29 cellular contexts compared by ENCODE assay signal in genomic region chr16:76970745-76971099, GRCh38.
"Had no signal": no experiment of that assay in that cellular context is flagged by ENCODE, and none has a peak within 500 bp of the region (broad histone marks: within the 10 kb centered on the region; RNA-seq: fewer than 3 reads in every experiment).

No MANE protein-coding gene starts in this region.

- ATAC-seq: activated CD8-positive, alpha-beta memory T cell treated with anti-CD3 and anti-CD28 coated beads, Interleukin-2, amount 10 ng/mL, durations not matched to agents 7 days and 5 days; activated naive CD8-positive, alpha-beta T cell treated with anti-CD3 and anti-CD28 coated beads, Interleukin-2, amount 50 U/mL, for 24 hours had no signal

- H3K36me3 ChIP-seq: WERI-Rb-1 had no signal

- FAIRE-seq: bronchial epithelial cell had no signal

- DNase-seq: activated CD4-positive, alpha-beta memory T cell treated with anti-CD3 and anti-CD28 coated beads, Interleukin-2, amount 10 ng/mL, durations not matched to agents 7 days and 5 days; activated CD4-positive, alpha-beta T cell treated with anti-CD3 and anti-CD28 coated beads for 1 hour; activated CD4-positive, alpha-beta T cell treated with anti-CD3 and anti-CD28 coated beads for 48 hours; activated CD4-positive, CD25-positive, alpha-beta regulatory T cell; activated CD8-positive, alpha-beta memory T cell treated with anti-CD3 and anti-CD28 coated beads for 24 hours; activated CD8-positive, alpha-beta memory T cell treated with anti-CD3 and anti-CD28 coated beads, Interleukin-2, amount 10 ng/mL, durations not matched to agents 7 days and 5 days; activated CD8-positive, alpha-beta memory T cell treated with anti-CD3 and anti-CD28 coated beads, Interleukin-2, amount 50 U/mL, for 48 hours; activated effector memory CD4-positive, alpha-beta T cell treated with Interleukin-2 at 50 U/mL for 16 hours; activated naive CD4-positive, alpha-beta T cell treated with anti-CD3 and anti-CD28 coated beads, Interleukin-2, amount 10 ng/mL, durations not matched to agents 7 days and 5 days; activated naive CD8-positive, alpha-beta T cell treated with anti-CD3 and anti-CD28 coated beads, Interleukin-2, amount 50 U/mL, for 24 hours; activated T-cell treated with anti-CD3 and anti-CD28 coated beads, Interleukin-2, amount 50 U/mL, for 48 hours; anterior cingulate cortex; caudate nucleus; Karpas-422; KBM-7; NCI-H1105; NCI-H1417 treated with DMSO at 0.1 percent for 48 hours; NCI-H187 treated with DMSO at 0.1 percent for 48 hours; NCI-H2171 treated with DMSO at 0.1 percent for 48 hours; NCI-H2227 treated with DMSO at 0.1 percent for 48 hours; NCI-H446 treated with DMSO at 0.1 percent for 48 hours; NCI-H524; Right ventricle myocardium superior; SW 1271; T-helper 1 cell; T-helper 2 cell; T1000; WERI-Rb-1 had no signal

- H3K27ac ChIP-seq: WERI-Rb-1 had no signal
